ENCODE assay signal across 10 cellular contexts in the genomic region with DNA sequence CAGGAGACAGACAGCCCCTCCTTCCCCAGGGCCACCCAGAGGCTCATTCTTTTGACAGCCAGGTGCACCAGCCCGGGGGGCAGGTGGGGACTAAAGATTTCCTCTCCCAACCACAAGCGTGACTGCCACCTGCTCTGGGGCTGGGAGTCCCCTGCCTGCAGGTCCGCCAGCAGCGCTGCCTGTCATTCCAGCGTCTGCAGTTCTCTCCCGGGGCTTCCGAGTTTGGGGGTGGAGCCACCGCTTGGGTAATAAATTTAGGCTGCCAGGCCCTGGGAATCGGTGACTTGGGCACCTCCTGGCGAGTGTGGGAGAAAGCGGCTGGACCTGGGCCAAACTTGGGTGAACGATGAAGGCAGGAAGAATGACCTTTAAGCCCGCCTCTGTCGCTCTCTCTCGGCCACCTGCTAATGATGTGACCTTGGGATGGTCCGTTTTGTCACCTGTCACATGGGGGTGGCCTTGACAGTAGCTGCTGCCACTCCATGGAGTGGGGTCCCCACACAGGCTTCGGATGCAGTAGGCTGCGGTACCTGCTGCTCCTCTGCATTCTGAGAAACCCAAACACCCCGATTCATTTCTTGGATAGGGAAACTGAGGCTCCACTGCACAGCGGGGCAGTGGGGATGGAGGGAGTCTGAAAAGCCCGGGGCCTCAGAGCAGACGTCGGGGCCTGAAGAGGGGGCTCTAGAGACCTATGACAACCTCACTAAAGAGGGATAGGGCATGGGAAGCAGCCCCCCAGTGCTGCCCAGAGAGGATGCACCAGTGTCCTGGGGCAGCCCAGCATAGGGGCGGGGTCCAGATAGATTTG. TPM values are rescaled to one million over a fixed set of nuclear protein-coding genes. Genes with fewer than 3 reads are reported as not detected.
DNase-seq lines count a peak whose midpoint lies in the region; ATAC-seq, FAIRE-seq and TF ChIP-seq lines count a peak whose summit lies in the region.
"Had no signal": no experiment of that assay in that cellular context is flagged by ENCODE, and none has a peak within 500 bp of the region (broad histone marks: within the 10 kb centered on the region; RNA-seq: fewer than 3 reads in every experiment).

No MANE protein-coding gene starts in this region.

- no peak overlapping the region for H3K27ac ChIP-seq in smooth muscle cell (ENCODE audit: low read depth)

- H3K9ac ChIP-seq in smooth muscle cell (ENCODE audit: low read depth) = no peak overlapping the region

- H3F3A ChIP-seq in smooth muscle cell (ENCODE audit: low read depth) = no peaks in the 10 kb centered on the region

- H3K4me2 ChIP-seq in smooth muscle cell = peak overlapping the region; percentile 73

- no peak overlapping the region for H3K4me3 ChIP-seq in smooth muscle cell

- peak; percentile 41 for FAIRE-seq in GM18507 (lab: Jason Lieb, UNC)

- H3K27me3 ChIP-seq in smooth muscle cell (ENCODE audit: low read depth) = no peaks in the 10 kb centered on the region

- no peak for TF ChIP-seq CTCF in smooth muscle cell (IDR thresholded peaks at IDR 0.05; ENCODE audit: borderline replicate concordance, insufficient read depth, poor library complexity, severe bottlenecking)

- peak in 1 of 2 donors; percentile 19 for ATAC-seq in left cardiac atrium
- ATAC-seq in GM21737 (IDR thresholded peaks at IDR 0.05; ENCODE audit: unreplicated experiment) = no peak

- no peaks in the 10 kb centered on the region for H4K20me1 ChIP-seq in smooth muscle cell (ENCODE audit: low read depth)

- no peaks in the 10 kb centered on the region for H3K9me3 ChIP-seq in smooth muscle cell (replicated peaks; ENCODE audit: low read depth)

- no peaks in the 10 kb centered on the region for H3K4me1 ChIP-seq in smooth muscle cell (ENCODE audit: low read depth)

- DNase-seq in A172 (ENCODE audit: low spot score) (peak; percentile 79), GM18507 (ENCODE audit: extremely low spot score, insufficient read length, low read depth) (no peak), NCI-H2171 treated with DMSO at 0.1 percent for 48 hours (lab: John Stamatoyannopoulos, UW) (peak; percentile 98), left cardiac atrium (peak; percentile 64), smooth muscle cell (lab: John Stamatoyannopoulos, UW; ENCODE audit: unreplicated experiment) (peak; percentile 26), putamen (ENCODE audit: low spot score) (no peak)
- DNase-seq in activated T-cell treated with anti-CD3 and anti-CD28 coated beads, Interleukin-2, amount 50 U/mL, for 48 hours = peak; percentile 36 to 37

- 43% methylated on average over 24 of the region's 24 CpGs for WGBS in smooth muscle cell (ENCODE audit: low lambda C conversion rate)

- intact Hi-C loops in left cardiac atrium (cut with DNase I) = loop anchor here in 1 of 2 donors (5.0 kb wide), 1 partner anchor 66 kb away; no protein-coding TSS in a partner anchor

- no peaks in the 10 kb centered on the region for H3K36me3 ChIP-seq in smooth muscle cell (ENCODE audit: low read depth)

- no peaks in the 10 kb centered on the region for H3K79me2 ChIP-seq in smooth muscle cell (ENCODE audit: low read depth)

- no peak overlapping the region for H2AFZ ChIP-seq in smooth muscle cell (ENCODE audit: low read depth)

RNA-seq across cellular contexts. Expression of gene FUT6, which starts 12.8 kb away (rescaled TPM):
- total RNA-seq in A172 (2014; rRNA removed; shearing (Covaris generic)) = not detected in 2 replicates
- not detected for total RNA-seq in left cardiac atrium
- total RNA-seq in smooth muscle cell = 0.22 TPM in 1 of 2 replicates, not detected in the other
- polyA plus RNA-seq in smooth muscle cell = not detected in 2 replicates
- total RNA-seq: dermis microvascular lymphatic vessel endothelial cell, temporal lobe had no signal

RNA-seq across cellular contexts. Expression of gene NRTN, which starts 21.9 kb away (rescaled TPM):
- total RNA-seq in A172 (2014; rRNA removed; shearing (Covaris generic)) = 1.4 TPM in 1 of 2 replicates, not detected in the other
- 10 to 100 TPM; 28.7 to 29.6 TPM for total RNA-seq in left cardiac atrium
- total RNA-seq in smooth muscle cell = 2.2 TPM in 1 of 2 replicates, not detected in the other
- 5.4 and 5.7 TPM in 2 replicates for polyA plus RNA-seq in smooth muscle cell

RNA-seq across cellular contexts. Expression of gene FUT3, which starts 24.5 kb away (rescaled TPM):
- total RNA-seq in A172 (2014; rRNA removed; shearing (Covaris generic)) = not detected in 2 replicates
- total RNA-seq in left cardiac atrium (not detected), smooth muscle cell (0.18 and 0.58 TPM in 2 replicates)
- polyA plus RNA-seq in smooth muscle cell = 0.24 TPM in 1 of 2 replicates, not detected in the other
- total RNA-seq: dermis microvascular lymphatic vessel endothelial cell had no signal

RNA-seq across cellular contexts. Expression of gene DUS3L, which starts 35.8 kb away (rescaled TPM):
- 56.0 and 76.7 TPM in 2 replicates for total RNA-seq in A172 (2014; rRNA removed; shearing (Covaris generic))
- total RNA-seq in left cardiac atrium (10 to 100 TPM; 15.3 to 28.2 TPM), smooth muscle cell (12.8 and 19.7 TPM in 2 replicates)
- polyA plus RNA-seq in smooth muscle cell = 18.5 and 19.0 TPM in 2 replicates

RNA-seq across cellular contexts. Expression of gene PRR22, which starts 42.2 kb away (rescaled TPM):
- total RNA-seq in A172 (2014; rRNA removed; shearing (Covaris generic)) = 0.41 and 2.0 TPM in 2 replicates
- total RNA-seq in left cardiac atrium (1 to 10 TPM in 1 of 2 donors, under 1 TPM in 1; 0.47 to 1.7 TPM), smooth muscle cell (1.5 and 2.2 TPM in 2 replicates)
- 0.65 and 1.7 TPM in 2 replicates for polyA plus RNA-seq in smooth muscle cell

Comparison
In these comparisons a context has a peak if more than half of its experiments do, and no peak if none do; other contexts are left out.
1. DNase-seq: peak in A172 (single experiment), NCI-H2171 treated with DMSO at 0.1 percent for 48 hours (single experiment), activated T-cell treated with anti-CD3 and anti-CD28 coated beads, Interleukin-2, amount 50 U/mL, for 48 hours (2 of 2), left cardiac atrium (single experiment) and smooth muscle cell (single experiment); none in GM18507 (single experiment) and putamen (single experiment).